ENCODE assay signal across 14 cellular contexts in genomic region chr19:33686687-33687541, GRCh38.
DNase-seq lines count a peak whose midpoint lies in the region; ATAC-seq lines count a peak whose summit lies in the region.
"Had no signal": no experiment of that assay in that cellular context is flagged by ENCODE, and none has a peak within 500 bp of the region (broad histone marks: within the 10 kb centered on the region; RNA-seq: fewer than 3 reads in every experiment).

No MANE protein-coding gene starts in this region.

- peak; percentile 20 for DNase-seq in NCI-H2171 treated with DMSO at 0.1 percent for 48 hours (lab: John Stamatoyannopoulos, UW)
- DNase-seq in NCI-H2171 (lab: John Stamatoyannopoulos, UW): no peak
- peak; percentile 18 for DNase-seq in ELF-1 (ENCODE audit: low read depth, low spot score)
- peak; percentile 46 for DNase-seq in ecto neural progenitor cell (ENCODE audit: low spot score)
- DNase-seq in posterior vena cava (ENCODE audit: low spot score): peak; percentile 69
- DNase-seq in H4 (ENCODE audit: low spot score): no peak
- DNase-seq in midbrain (lab: John Stamatoyannopoulos, UW): no peak
- DNase-seq: EL, HCEC 1CT, NCI-H1417 treated with DMSO at 0.1 percent for 48 hours, NCI-H2029, NCI-H526, PC-3 had no signal

- intact Hi-C loops in posterior vena cava (cut with DNase I): no loop called here

- no peak for ATAC-seq in HG03565 (IDR thresholded peaks at IDR 0.05; ENCODE audit: unreplicated experiment)
- ATAC-seq: PC-3 had no signal

Comparison
In these comparisons a context has a peak if more than half of its experiments do, and no peak if none do; other contexts are left out.
1. DNase-seq: peak in NCI-H2171 treated with DMSO at 0.1 percent for 48 hours (single experiment), ELF-1 (single experiment), ecto neural progenitor cell (single experiment) and posterior vena cava (single experiment); none in NCI-H2171 (single experiment), H4 (single experiment) and midbrain (single experiment).